ENCODE assay signal across 10 cellular contexts in the genomic region with DNA sequence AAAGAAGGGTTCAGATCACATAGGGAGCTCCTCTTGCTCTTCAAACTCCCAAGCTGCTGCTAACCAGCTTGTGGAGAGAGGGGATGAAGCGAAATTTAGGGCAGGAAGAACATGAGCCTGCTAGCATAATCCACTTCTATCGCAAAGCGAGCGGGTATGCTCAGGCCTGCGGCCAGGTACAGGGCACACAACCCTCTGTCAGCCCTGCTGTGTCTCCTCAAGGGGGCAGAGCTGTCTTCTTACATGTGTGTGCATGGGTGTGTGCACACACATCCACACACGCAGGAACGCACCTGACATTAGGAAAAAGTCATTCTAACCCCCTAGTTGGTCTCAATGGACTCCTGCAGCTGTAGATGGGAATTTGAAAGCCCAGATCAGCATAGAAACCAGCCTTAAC.
DNase-seq lines count a peak whose midpoint lies in the region; ATAC-seq, FAIRE-seq and TF ChIP-seq lines count a peak whose summit lies in the region.
"Had no signal": no experiment of that assay in that cellular context is flagged by ENCODE, and none has a peak within 500 bp of the region (broad histone marks: within the 10 kb centered on the region; RNA-seq: fewer than 3 reads in every experiment).

No MANE protein-coding gene starts in this region.

- no TSS peak for BruUV-seq in K562 (replicated peaks; lab: Mats Ljungman, UMichigan)

- in situ Hi-C loops in K562 (cut with MboI) = loop anchor here (5.0 kb wide), 1 partner anchor 140 kb away; no protein-coding TSS in a partner anchor

- intact Hi-C loops in activated naive CD4-positive, alpha-beta T cell treated with anti-CD3 and anti-CD28 coated beads for 36 hours (cut with micrococcal nuclease) = loop anchor here (1.0 to 2.0 kb wide), 4 partner anchors 83 to 360 kb away; no protein-coding TSS in a partner anchor
- intact Hi-C loops in K562 (cut with micrococcal nuclease) = loop anchor here (1.0 to 5.0 kb wide), 6 partner anchors 35 to 195 kb away; no protein-coding TSS in a partner anchor
- intact Hi-C loops in aorta (cut with DNase I) = loop anchor here (2.0 to 10.0 kb wide), 5 partner anchors 58 to 168 kb away; no protein-coding TSS in a partner anchor

- ATAC-seq in K562 = peak; percentile 66
- peak; percentile 74 for ATAC-seq in aorta (ENCODE audit: low FRiP score)

- H3K4me3 ChIP-seq in K562 = no peak overlapping the region
- no peak overlapping the region for H3K4me3 ChIP-seq in kidney epithelial cell (ENCODE audit: low read depth, low read length)
- no peak overlapping the region for H3K4me3 ChIP-seq in aorta (ENCODE audit: low read length in 2 of 2)

- FAIRE-seq in K562 (lab: Jason Lieb, UNC) = no peak

- 79% methylated on average over 5 of the region's 7 CpGs for WGBS in K562 (ENCODE audit: insufficient coverage, low coverage, missing lambda C conversion rate)
- whole genome bisulfite sequencing in aorta, 2 donors = 75 to 80% methylated on average over 7 of the region's 7 CpGs

- no peak overlapping the region for H2AFZ ChIP-seq in K562 (ENCODE audit: low read depth, low read length)

- POLR2A ChIA-PET in K562 (lab: Yijun Ruan, JAX) = no interaction called here

- H3K4me2 ChIP-seq in K562 (ENCODE audit: insufficient read depth, low read length) = no peak overlapping the region

- H3K36me3 ChIP-seq in K562 (ENCODE audit: control insufficient read depth, insufficient read depth, low read length) = no peaks in the 10 kb centered on the region
- no peaks in the 10 kb centered on the region for H3K36me3 ChIP-seq in kidney epithelial cell (ENCODE audit: control insufficient read depth, insufficient read depth, low read length)
- no peaks in the 10 kb centered on the region for H3K36me3 ChIP-seq in aorta (ENCODE audit: control insufficient read depth in 1 of 2, insufficient read depth in 2 of 2, low read length in 1 of 2)

- no peak for TF ChIP-seq EP300 in K562 (IDR thresholded peaks at IDR 0.05; ENCODE audit: low read length)

- H3K9me3 ChIP-seq in K562 (replicated peaks; ENCODE audit: control insufficient read depth, insufficient read depth, low read depth, low read length) (no peaks in the 10 kb centered on the region), aorta (ENCODE audit: control insufficient read depth, low read length) (no peaks in the 10 kb centered on the region)

- peak in 1 of 2 experiments; percentile 76; a peak in 3 of 4 replicates for TF ChIP-seq RAD21 in K562 (CRISPR knock-in tag; conservative IDR thresholded peaks at IDR 0.05 in 1 of 2, IDR thresholded peaks at IDR 0.05 in 1 of 2)

- H3K27me3 Mint-ChIP-seq in activated naive CD4-positive, alpha-beta T cell treated with anti-CD3 and anti-CD28 coated beads for 36 hours (ENCODE audit: low read depth) = no peaks in the 10 kb centered on the region
- no peaks in the 10 kb centered on the region for H3K27me3 Mint-ChIP-seq in T-helper 2 cell treated with Interferon-gamma antibody and Interleukin-4, amounts not matched to agents 5 μg/mL and 100 μg/mL, for 36 hours (ENCODE audit: low read depth)

- no peak for TF ChIP-seq POLR2A in K562 (conservative IDR thresholded peaks at IDR 0.05)

- H3K9ac ChIP-seq in K562 (ENCODE audit: insufficient read depth in 1 of 2, low read depth in 2 of 2, low read length in 2 of 2) = no peak overlapping the region

- H3K79me2 ChIP-seq in K562 (ENCODE audit: control insufficient read depth, insufficient read depth, low read length) = no peaks in the 10 kb centered on the region

- CTCF ChIA-PET in activated naive CD4-positive, alpha-beta T cell treated with anti-CD3 and anti-CD28 coated beads for 36 hours (lab: Charles Lee) = interaction anchor here (0.5 to 3.0 kb wide), 7 partner anchors 82 to 360 kb away, joined by 3 to 14 read pairs (median 3); no protein-coding TSS in a partner anchor
- CTCF ChIA-PET in K562 (lab: Yijun Ruan, JAX; ENCODE audit: low intra/inter-chr PET ratio) = interaction anchor here (1.2 to 3.0 kb wide), 4 partner anchors 82 to 163 kb away, joined by 3 to 21 read pairs (median 7); no protein-coding TSS in a partner anchor

- DNase-seq in activated naive CD4-positive, alpha-beta T cell treated with anti-CD3 and anti-CD28 coated beads for 36 hours = peak; percentile 10
- no peak for DNase-seq in activated naive CD4-positive, alpha-beta T cell treated with Interleukin-2 at 50 U/mL for 16 hours
- DNase-seq in K562 (ENCODE audit: extremely low read depth in 1 of 4, low spot score in 3 of 4) (no peak), kidney epithelial cell (ENCODE audit: low read depth) (no peak), aorta (no peak), GOT3 (lab: John Stamatoyannopoulos, UW) (no peak)
- no peak for DNase-seq in T-helper 2 cell treated with Interferon-gamma antibody and Interleukin-4, amounts not matched to agents 5 μg/mL and 100 μg/mL, for 36 hours (ENCODE audit: low spot score)
- no peak for DNase-seq in stimulated activated CD4-positive, alpha-beta T cell treated with anti-CD3 and anti-CD28 coated beads, Interleukin-2, amount 100 ng/mL, for 48 hours
- DNase-seq: activated CD4-positive, alpha-beta memory T cell treated with anti-CD3 and anti-CD28 coated beads, Interleukin-2, amount 10 ng/mL, durations not matched to agents 7 days and 5 days; CD4-positive, alpha-beta memory T cell had no signal

- H3K4me3 Mint-ChIP-seq in activated naive CD4-positive, alpha-beta T cell treated with anti-CD3 and anti-CD28 coated beads for 36 hours = no peak overlapping the region
- H3K4me3 Mint-ChIP-seq in T-helper 2 cell treated with Interferon-gamma antibody and Interleukin-4, amounts not matched to agents 5 μg/mL and 100 μg/mL, for 36 hours = no peak overlapping the region
- H3K4me3 Mint-ChIP-seq: activated CD4-positive, alpha-beta memory T cell treated with anti-CD3 and anti-CD28 coated beads, Interleukin-2, amount 10 ng/mL, durations not matched to agents 7 days and 5 days; CD4-positive, alpha-beta memory T cell had no signal

- H3K27me3 ChIP-seq in K562 (ENCODE audit: control insufficient read depth in 2 of 2, insufficient read depth in 2 of 2, low read length in 2 of 2) (no peaks in the 10 kb centered on the region), kidney epithelial cell (ENCODE audit: control insufficient read depth, insufficient read depth, low read length) (no peaks in the 10 kb centered on the region), aorta (ENCODE audit: control insufficient read depth in 1 of 2, insufficient read depth in 2 of 2, low read length in 1 of 2) (no peaks in the 10 kb centered on the region)

- no peaks in the 10 kb centered on the region; a peak in 2 of 5 replicates for H3K4me1 ChIP-seq in K562 (replicated peaks in 1 of 2; ENCODE audit: control insufficient read depth in 2 of 2, insufficient read depth in 2 of 2, low read length in 2 of 2)
- no peaks in the 10 kb centered on the region for H3K4me1 ChIP-seq in aorta (ENCODE audit: control insufficient read depth in 1 of 2, insufficient read depth in 2 of 2, low read length in 2 of 2)

- no peaks in the 10 kb centered on the region for H3K9me3 Mint-ChIP-seq in activated naive CD4-positive, alpha-beta T cell treated with anti-CD3 and anti-CD28 coated beads for 36 hours
- no peaks in the 10 kb centered on the region for H3K9me3 Mint-ChIP-seq in T-helper 2 cell treated with Interferon-gamma antibody and Interleukin-4, amounts not matched to agents 5 μg/mL and 100 μg/mL, for 36 hours
- H3K9me3 Mint-ChIP-seq: activated CD4-positive, alpha-beta memory T cell treated with anti-CD3 and anti-CD28 coated beads, Interleukin-2, amount 10 ng/mL, durations not matched to agents 7 days and 5 days; CD4-positive, alpha-beta memory T cell had no signal

- H3K36me3 Mint-ChIP-seq in activated naive CD4-positive, alpha-beta T cell treated with anti-CD3 and anti-CD28 coated beads for 36 hours (ENCODE audit: low read depth) = no peaks in the 10 kb centered on the region
- H3K36me3 Mint-ChIP-seq in T-helper 2 cell treated with Interferon-gamma antibody and Interleukin-4, amounts not matched to agents 5 μg/mL and 100 μg/mL, for 36 hours (ENCODE audit: low read depth) = no peaks in the 10 kb centered on the region
- H3K36me3 Mint-ChIP-seq: CD4-positive, alpha-beta memory T cell had no signal

- H3K27ac ChIP-seq in K562 (ENCODE audit: extremely low read depth, low read depth, low read length) (no peak overlapping the region), aorta (ENCODE audit: low read depth in 1 of 2, low read length in 2 of 2) (no peak overlapping the region)

- no peaks in the 10 kb centered on the region for H4K20me1 ChIP-seq in K562 (replicated peaks; ENCODE audit: control insufficient read depth, insufficient read depth, low read length)

- no peaks in the 10 kb centered on the region for H3K4me1 Mint-ChIP-seq in activated naive CD4-positive, alpha-beta T cell treated with anti-CD3 and anti-CD28 coated beads for 36 hours (ENCODE audit: low read depth)
- no peaks in the 10 kb centered on the region for H3K4me1 Mint-ChIP-seq in T-helper 2 cell treated with Interferon-gamma antibody and Interleukin-4, amounts not matched to agents 5 μg/mL and 100 μg/mL, for 36 hours (ENCODE audit: low read depth)
- H3K4me1 Mint-ChIP-seq: activated CD4-positive, alpha-beta memory T cell treated with anti-CD3 and anti-CD28 coated beads, Interleukin-2, amount 10 ng/mL, durations not matched to agents 7 days and 5 days; CD4-positive, alpha-beta memory T cell had no signal

- TF ChIP-seq CTCF in K562 (IDR thresholded peaks at IDR 0.05 in 2 of 3, conservative IDR thresholded peaks at IDR 0.05 in 1 of 3; ENCODE audit: insufficient read depth in 2 of 3, low read depth in 1 of 3, low read length in 3 of 3) (peak; percentile 27 to 46 (median 45); a peak in 5 of 6 replicates), kidney epithelial cell (IDR thresholded peaks at IDR 0.05; ENCODE audit: insufficient read depth, low read length, poor library complexity, severe bottlenecking) (peak; percentile 52)

- H3K9me1 ChIP-seq in K562 (ENCODE audit: control insufficient read depth, insufficient read depth, low read length) = no peaks in the 10 kb centered on the region

- H3K27ac Mint-ChIP-seq in activated naive CD4-positive, alpha-beta T cell treated with anti-CD3 and anti-CD28 coated beads for 36 hours = no peak overlapping the region
- no peak overlapping the region for H3K27ac Mint-ChIP-seq in T-helper 2 cell treated with Interferon-gamma antibody and Interleukin-4, amounts not matched to agents 5 μg/mL and 100 μg/mL, for 36 hours
- H3K27ac Mint-ChIP-seq: activated CD4-positive, alpha-beta memory T cell treated with anti-CD3 and anti-CD28 coated beads, Interleukin-2, amount 10 ng/mL, durations not matched to agents 7 days and 5 days; CD4-positive, alpha-beta memory T cell had no signal

TF ChIP-seq in K562, 482 proteins besides CTCF, POLR2A, EP300 and RAD21:
- TF ChIP-seq ZNF785 (CRISPR knock-in tag; IDR thresholded peaks at IDR 0.05) (no peak), JUND (IDR thresholded peaks at IDR 0.05; ENCODE audit: borderline replicate concordance, low read depth, low read length) (0 out of 2 replicates have a peak, but pooled peaks have one; percentile 25), JUND (tag; IDR thresholded peaks at IDR 0.05; ENCODE audit: borderline replicate concordance, low read depth, low read length) (no peak), SMC3 (conservative IDR thresholded peaks at IDR 0.05; ENCODE audit: insufficient read depth, low read depth, low read length) (0 out of 2 replicates have a peak, but pooled peaks have one; percentile 21), STAG1 (CRISPR knock-in tag; IDR thresholded peaks at IDR 0.05; ENCODE audit: borderline replicate concordance) (peak; percentile 15; the same call in 1 of the 2 replicates)
